In the genomic region with DNA sequence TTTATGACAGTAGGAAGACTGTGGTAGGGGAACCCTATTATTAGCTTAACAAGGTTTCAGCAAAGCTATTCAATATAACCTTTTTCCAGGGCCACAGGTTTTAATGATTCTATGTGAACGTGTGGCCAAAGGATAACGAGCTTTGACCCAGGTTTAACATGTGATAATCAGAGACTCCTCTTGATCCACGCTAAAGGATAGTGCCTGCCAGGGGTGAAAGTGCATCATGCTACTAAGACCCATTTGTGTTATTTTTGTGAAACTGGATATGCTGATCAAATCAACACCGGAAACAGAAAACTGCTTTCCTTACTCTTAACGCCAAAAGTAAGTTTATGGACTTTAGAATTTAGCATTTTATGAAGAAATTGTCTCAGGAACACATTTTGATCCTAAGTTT, we compare ENCODE assay signal across 1 cellular context.
TF ChIP-seq lines count a peak whose summit lies in the region.

No MANE protein-coding gene starts in this region.

TF ChIP-seq in GM23338, 12 proteins besides CTCF, POLR2A, EP300 and RAD21 (continued from another document):
- TF ChIP-seq ZNF462 (CRISPR knock-in tag; IDR thresholded peaks at IDR 0.05): no peak
- TF ChIP-seq NANOG (IDR thresholded peaks at IDR 0.05; ENCODE audit: borderline replicate concordance): no peak
- no peak for TF ChIP-seq EZH2phosphoT487 (IDR thresholded peaks at IDR 0.05; ENCODE audit: unreplicated experiment)
- TF ChIP-seq POLR2AphosphoS5 (IDR thresholded peaks at IDR 0.05; ENCODE audit: low read depth): no peak
- no peak for TF ChIP-seq CREB1 (CRISPR knock-in tag; IDR thresholded peaks at IDR 0.05; ENCODE audit: low read depth)
- TF ChIP-seq, protein P1, sequence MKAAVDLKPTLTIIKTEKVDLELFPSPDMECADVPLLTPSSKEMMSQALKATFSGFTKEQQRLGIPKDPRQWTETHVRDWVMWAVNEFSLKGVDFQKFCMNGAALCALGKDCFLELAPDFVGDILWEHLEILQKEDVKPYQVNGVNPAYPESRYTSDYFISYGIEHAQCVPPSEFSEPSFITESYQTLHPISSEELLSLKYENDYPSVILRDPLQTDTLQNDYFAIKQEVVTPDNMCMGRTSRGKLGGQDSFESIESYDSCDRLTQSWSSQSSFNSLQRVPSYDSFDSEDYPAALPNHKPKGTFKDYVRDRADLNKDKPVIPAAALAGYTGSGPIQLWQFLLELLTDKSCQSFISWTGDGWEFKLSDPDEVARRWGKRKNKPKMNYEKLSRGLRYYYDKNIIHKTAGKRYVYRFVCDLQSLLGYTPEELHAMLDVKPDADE (IDR thresholded peaks at IDR 0.05): no peak
